Comparison of ENCODE assay signal across 24 cellular contexts in the genomic region with DNA sequence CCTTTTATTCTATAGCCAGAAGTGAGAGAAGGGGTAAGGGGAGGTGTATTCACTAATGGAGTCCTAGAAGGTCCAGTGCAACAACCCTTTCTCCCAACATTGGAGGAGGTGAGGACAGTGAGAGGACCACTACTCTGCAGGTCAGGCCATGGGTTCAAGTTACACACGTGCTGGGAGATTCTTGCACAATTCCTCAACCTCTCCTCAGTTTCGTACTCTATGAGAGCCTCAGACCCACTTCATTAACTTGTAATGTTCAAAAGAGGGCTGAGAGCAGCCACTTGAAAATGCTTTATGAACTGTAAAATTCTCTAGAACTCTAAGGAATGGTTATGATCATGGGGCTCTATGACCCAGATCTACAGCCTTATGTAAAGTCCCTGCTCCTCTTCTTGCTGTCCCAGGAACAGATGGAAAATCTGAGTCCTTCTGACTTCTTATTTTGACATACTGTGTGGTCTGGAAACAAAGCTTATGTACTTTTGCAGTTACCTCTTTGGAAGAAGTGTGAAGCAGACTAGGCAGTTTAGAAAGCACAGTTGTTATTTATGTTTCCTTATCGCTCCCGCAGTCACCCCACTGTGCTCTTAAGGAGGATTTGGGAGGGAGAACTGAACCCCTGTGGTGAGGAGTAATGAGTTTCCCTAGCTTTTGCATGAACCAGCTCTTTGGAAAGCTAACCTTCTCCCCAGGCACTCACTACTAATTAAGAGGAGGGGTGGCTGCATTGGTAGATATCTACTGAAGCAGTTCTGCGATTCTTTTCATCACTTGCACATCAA.
DNase-seq lines count a peak whose midpoint lies in the region; ATAC-seq and TF ChIP-seq lines count a peak whose summit lies in the region.
"Had no signal": no experiment of that assay in that cellular context is flagged by ENCODE, and none has a peak within 500 bp of the region (broad histone marks: within the 10 kb centered on the region; RNA-seq: fewer than 3 reads in every experiment).

No MANE protein-coding gene starts in this region.

- peak; percentile 83 for ATAC-seq in left lung
- ATAC-seq: CD8-positive, alpha-beta T cell; Panc1 had no signal

- H3K4me3 Mint-ChIP-seq in activated T-helper 1 cell treated with anti-CD3 and anti-CD28 coated beads, Interleukin-12 subunit alpha, Interleukin-12 subunit beta, Interleukin-2, Interleukin-4 antibody, amounts not matched to agents 30 ng/mL and 10 ng/mL and 1 ng/mL, durations not matched to agents 14 hours and 24 hours and 36 hours = no peak overlapping the region
- H3K4me3 Mint-ChIP-seq: activated naive CD4-positive, alpha-beta T cell treated with anti-CD3 and anti-CD28 coated beads for 36 hours; B cell; CD8-positive, alpha-beta T cell had no signal

- no peaks in the 10 kb centered on the region for H3K27me3 Mint-ChIP-seq in activated T-helper 1 cell treated with anti-CD3 and anti-CD28 coated beads, Interleukin-12 subunit alpha, Interleukin-12 subunit beta, Interleukin-2, Interleukin-4 antibody, amounts not matched to agents 30 ng/mL and 10 ng/mL and 1 ng/mL, durations not matched to agents 14 hours and 24 hours and 36 hours (ENCODE audit: insufficient read depth)
- H3K27me3 Mint-ChIP-seq: B cell had no signal

- H3K4me1 ChIP-seq in A673 (ENCODE audit: insufficient read depth, low read length, poor library complexity, severe bottlenecking) (no peaks in the 10 kb centered on the region), HUES64 (ENCODE audit: insufficient read depth, low read length) (peaks cover 22% of the 10 kb centered on the region), left lung (no peaks in the 10 kb centered on the region)
- H3K4me1 ChIP-seq: adrenal gland had no signal

- WGBS in HUES64 = 24% methylated on average over 5 of the region's 5 CpGs

- H3K27ac Mint-ChIP-seq in activated T-helper 1 cell treated with anti-CD3 and anti-CD28 coated beads, Interleukin-12 subunit alpha, Interleukin-12 subunit beta, Interleukin-2, Interleukin-4 antibody, amounts not matched to agents 30 ng/mL and 10 ng/mL and 1 ng/mL, durations not matched to agents 14 hours and 24 hours and 36 hours = no peak overlapping the region
- H3K27ac Mint-ChIP-seq: activated naive CD4-positive, alpha-beta T cell treated with anti-CD3 and anti-CD28 coated beads for 36 hours; B cell; CD8-positive, alpha-beta T cell had no signal

- no peaks in the 10 kb centered on the region for H3K9me3 Mint-ChIP-seq in activated T-helper 1 cell treated with anti-CD3 and anti-CD28 coated beads, Interleukin-12 subunit alpha, Interleukin-12 subunit beta, Interleukin-2, Interleukin-4 antibody, amounts not matched to agents 30 ng/mL and 10 ng/mL and 1 ng/mL, durations not matched to agents 14 hours and 24 hours and 36 hours
- H3K9me3 Mint-ChIP-seq: activated naive CD4-positive, alpha-beta T cell treated with anti-CD3 and anti-CD28 coated beads for 36 hours; CD8-positive, alpha-beta T cell had no signal

- H3K36me3 Mint-ChIP-seq in activated T-helper 1 cell treated with anti-CD3 and anti-CD28 coated beads, Interleukin-12 subunit alpha, Interleukin-12 subunit beta, Interleukin-2, Interleukin-4 antibody, amounts not matched to agents 30 ng/mL and 10 ng/mL and 1 ng/mL, durations not matched to agents 14 hours and 24 hours and 36 hours (ENCODE audit: low read depth) = no peaks in the 10 kb centered on the region
- H3K36me3 Mint-ChIP-seq: CD8-positive, alpha-beta T cell had no signal

- H3K4me3 ChIP-seq in A673 (ENCODE audit: low read depth, low read length, poor library complexity, severe bottlenecking) = no peak overlapping the region
- 0 out of 2 replicates have a peak overlapping the region, but pooled peaks have one; percentile 7 for H3K4me3 ChIP-seq in HUES64 (ENCODE audit: low read length)
- no peak overlapping the region for H3K4me3 ChIP-seq in left lung
- H3K4me3 ChIP-seq: adrenal gland had no signal

- intact Hi-C loops in A673 (cut with micrococcal nuclease; ENCODE audit: unreplicated experiment) (no loop called here), left lung (cut with DNase I) (no loop called here)
- intact Hi-C loops in activated T-helper 1 cell treated with anti-CD3 and anti-CD28 coated beads, Interleukin-12 subunit alpha, Interleukin-12 subunit beta, Interleukin-2, Interleukin-4 antibody, amounts not matched to agents 30 ng/mL and 10 ng/mL and 1 ng/mL, durations not matched to agents 14 hours and 24 hours and 36 hours (cut with micrococcal nuclease) = no loop called here

- DNase-seq in A673 (ENCODE audit: low spot score) = peak; percentile 46
- DNase-seq in ecto neural progenitor cell (ENCODE audit: low spot score) = peak; percentile 46
- DNase-seq in left lung = no peak
- no peak for DNase-seq in NCI-H748 treated with DMSO at 0.1 percent for 48 hours (lab: John Stamatoyannopoulos, UW)
- no peak for DNase-seq in AML-193 (lab: John Stamatoyannopoulos, UW)
- DNase-seq in activated T-helper 1 cell treated with anti-CD3 and anti-CD28 coated beads, Interleukin-12 subunit alpha, Interleukin-12 subunit beta, Interleukin-2, Interleukin-4 antibody, amounts not matched to agents 30 ng/mL and 10 ng/mL and 1 ng/mL, durations not matched to agents 14 hours and 24 hours and 36 hours (ENCODE audit: low spot score) = no peak
- DNase-seq in SHP77 treated with DMSO at 0.1 percent for 48 hours (lab: John Stamatoyannopoulos, UW) = no peak
- DNase-seq: activated CD4-positive, CD25-positive, alpha-beta regulatory T cell; activated naive CD4-positive, alpha-beta T cell treated with anti-CD3 and anti-CD28 coated beads for 36 hours; adrenal gland; brain microvascular endothelial cell; CD8-positive, alpha-beta T cell; DMS 273 treated with DMSO at 0.1 percent for 48 hours; mammary epithelial cell; MM.1S; NCI-H2029 treated with DMSO at 0.1 percent for 48 hours; NCI-H510A; SHP77; stimulated activated CD4-positive, alpha-beta T cell treated with anti-CD3 and anti-CD28 coated beads, Interleukin-15, amount 100 ng/mL, for 24 hours; stimulated activated naive CD4-positive, alpha-beta T cell treated with Interleukin-2 at 50 U/mL for 16 hours had no signal

- H3K4me1 Mint-ChIP-seq in activated T-helper 1 cell treated with anti-CD3 and anti-CD28 coated beads, Interleukin-12 subunit alpha, Interleukin-12 subunit beta, Interleukin-2, Interleukin-4 antibody, amounts not matched to agents 30 ng/mL and 10 ng/mL and 1 ng/mL, durations not matched to agents 14 hours and 24 hours and 36 hours (ENCODE audit: low read depth) = no peaks in the 10 kb centered on the region
- H3K4me1 Mint-ChIP-seq: B cell had no signal

- POLR2A ChIA-PET in A673 (lab: Charles Lee; ENCODE audit: low non-redundant PET) = no interaction called here

- H3K27me3 ChIP-seq in A673 (replicated peaks; ENCODE audit: insufficient read depth, low read depth, low read length, poor library complexity) (peaks cover 12% of the 10 kb centered on the region), HUES64 (ENCODE audit: insufficient read depth, low read length) (peaks cover 37% of the 10 kb centered on the region), left lung (no peaks in the 10 kb centered on the region)
- H3K27me3 ChIP-seq: adrenal gland, brain microvascular endothelial cell had no signal

- TF ChIP-seq CTCF in A673 (conservative IDR thresholded peaks at IDR 0.05; ENCODE audit: low read depth, low read length) (no peak), left lung (IDR thresholded peaks at IDR 0.05) (no peak)

- CTCF ChIA-PET in A673 (lab: Charles Lee) = no interaction called here

- no peak overlapping the region for H3K27ac ChIP-seq in A673 (ENCODE audit: low read depth, low read length, poor library complexity, severe bottlenecking)
- no peak overlapping the region for H3K27ac ChIP-seq in HUES64 (ENCODE audit: low read depth, low read length)
- no peak overlapping the region for H3K27ac ChIP-seq in left lung
- H3K27ac ChIP-seq: adrenal gland, brain microvascular endothelial cell, KMS-11 had no signal

- no TSS peak for BruUV-seq in A673 (replicated peaks; lab: Mats Ljungman, UMichigan)

- no peaks in the 10 kb centered on the region for H3K9me3 ChIP-seq in A673 (ENCODE audit: low read depth, low read length, poor library complexity, severe bottlenecking)
- H3K9me3 ChIP-seq in HUES64 (ENCODE audit: insufficient read depth, low read depth, low read length) = no peaks in the 10 kb centered on the region
- H3K9me3 ChIP-seq in left lung = no peaks in the 10 kb centered on the region
- H3K9me3 ChIP-seq: adrenal gland had no signal

- no peak overlapping the region for H3K9ac ChIP-seq in HUES64 (ENCODE audit: low read depth, low read length)
- H3K9ac ChIP-seq: KMS-11 had no signal

- H3K36me3 ChIP-seq in A673 (ENCODE audit: insufficient read depth, low read length, poor library complexity, severe bottlenecking) (no peaks in the 10 kb centered on the region), HUES64 (ENCODE audit: insufficient read depth, low read length) (no peaks in the 10 kb centered on the region), left lung (no peaks in the 10 kb centered on the region)
- H3K36me3 ChIP-seq: adrenal gland, brain microvascular endothelial cell had no signal

Comparison
In these comparisons a context has a peak if more than half of its experiments do, and no peak if none do; other contexts are left out.
1. DNase-seq: peak in A673 (single experiment) and ecto neural progenitor cell (single experiment); none in left lung (0 of 2), NCI-H748 treated with DMSO at 0.1 percent for 48 hours (single experiment), AML-193 (0 of 2), activated T-helper 1 cell treated with anti-CD3 and anti-CD28 coated beads, Interleukin-12 subunit alpha, Interleukin-12 subunit beta, Interleukin-2, Interleukin-4 antibody, amounts not matched to agents 30 ng/mL and 10 ng/mL and 1 ng/mL, durations not matched to agents 14 hours and 24 hours and 36 hours (single experiment) and SHP77 treated with DMSO at 0.1 percent for 48 hours (single experiment).